In genomic region chr2:102107741-102108070, GRCh38 we compare ENCODE assay signal across 17 cellular contexts. TPM values are rescaled to one million over a fixed set of nuclear protein-coding genes. Genes with fewer than 3 reads are reported as not detected.
DNase-seq lines count a peak whose midpoint lies in the region; ATAC-seq and TF ChIP-seq lines count a peak whose summit lies in the region.
"Had no signal": no experiment of that assay in that cellular context is flagged by ENCODE, and none has a peak within 500 bp of the region (broad histone marks: within the 10 kb centered on the region; RNA-seq: fewer than 3 reads in every experiment).

No MANE protein-coding gene starts in this region.

- H3K36me3 ChIP-seq in mesenchymal stem cell (ENCODE audit: control insufficient read depth in 1 of 2, insufficient read depth in 2 of 2, low read depth in 1 of 2, low read length in 2 of 2), result peaks cover 0 to 22% of the 10 kb centered on the region in 2 experiments
- H3K36me3 ChIP-seq in naive thymus-derived CD4-positive, alpha-beta T cell (ENCODE audit: control insufficient read depth in 2 of 3, insufficient read depth in 3 of 3, low read length in 3 of 3), result no peaks in the 10 kb centered on the region

- TF ChIP-seq CTCF in Calu3 (IDR thresholded peaks at IDR 0.05; ENCODE audit: unreplicated experiment) (no peak), astrocyte of the spinal cord (IDR thresholded peaks at IDR 0.05; ENCODE audit: low read depth, low read length) (no peak), progenitor cell of endocrine pancreas (IDR thresholded peaks at IDR 0.05; ENCODE audit: unreplicated experiment) (no peak)

- H2BK12ac ChIP-seq in mesenchymal stem cell (ENCODE audit: low read length in 2 of 2), result no peak overlapping the region

- H2AFZ ChIP-seq in mesenchymal stem cell (ENCODE audit: low read depth, low read length), result no peak overlapping the region

- H3K79me1 ChIP-seq in mesenchymal stem cell (replicated peaks; ENCODE audit: low read length, poor library complexity, severe bottlenecking), result no peaks in the 10 kb centered on the region

- H2AK5ac ChIP-seq in mesenchymal stem cell (ENCODE audit: low read length, severe bottlenecking), result no peak overlapping the region

- H2BK5ac ChIP-seq in mesenchymal stem cell (ENCODE audit: low read depth, low read length, poor library complexity, severe bottlenecking), result no peak overlapping the region

- H3K4me1 Mint-ChIP-seq in Calu3 (ENCODE audit: low read depth, unreplicated experiment) (peaks cover 55% of the 10 kb centered on the region), progenitor cell of endocrine pancreas (ENCODE audit: low read depth) (peaks cover 20% of the 10 kb centered on the region)
- peaks cover 11 to 19% (median 16%) of the 10 kb centered on the region in 7 donors for H3K4me1 Mint-ChIP-seq in naive thymus-derived CD4-positive, alpha-beta T cell

- CTCF ChIA-PET in Calu3 (lab: Charles Lee), result interaction anchor here (0.9 kb wide), 1 partner anchor 33 kb away, joined by 3 read pairs; no protein-coding TSS in a partner anchor
- CTCF ChIA-PET in naive thymus-derived CD4-positive, alpha-beta T cell (lab: Charles Lee), result no interaction called here

- no peak overlapping the region for H3K18ac ChIP-seq in mesenchymal stem cell (ENCODE audit: low read depth in 1 of 2, low read length in 2 of 2)

- ATAC-seq in naive thymus-derived CD4-positive, alpha-beta T cell, result no peak
- ATAC-seq: PC-3, sciatic nerve had no signal

- no peak overlapping the region for H2BK15ac ChIP-seq in mesenchymal stem cell (ENCODE audit: low read depth, poor library complexity, severe bottlenecking)

- H3K4me3 ChIP-seq in astrocyte of the spinal cord (ENCODE audit: low read depth, low read length) (no peak overlapping the region), mesenchymal stem cell (ENCODE audit: insufficient read depth in 1 of 2, low read depth in 1 of 2, low read length in 2 of 2) (no peak overlapping the region)
- no peak overlapping the region for H3K4me3 ChIP-seq in naive thymus-derived CD4-positive, alpha-beta T cell (ENCODE audit: low read length)
- H3K4me3 ChIP-seq: coronary artery had no signal

- in situ Hi-C loops in astrocyte of the spinal cord (cut with HindIII; ENCODE audit: low sequenced_read_pairs), result no loop called here

- H3K23ac ChIP-seq in mesenchymal stem cell (ENCODE audit: low read length in 2 of 2), result no peak overlapping the region

- H3K4ac ChIP-seq in mesenchymal stem cell (ENCODE audit: low read depth in 1 of 2, low read length in 2 of 2), result no peak overlapping the region

- no peaks in the 10 kb centered on the region for H3K27me3 Mint-ChIP-seq in Calu3 (ENCODE audit: unreplicated experiment)
- H3K27me3 Mint-ChIP-seq in naive thymus-derived CD4-positive, alpha-beta T cell, result peaks cover 0 to 18% (median 0%) of the 10 kb centered on the region in 5 donors
- H3K27me3 Mint-ChIP-seq in progenitor cell of endocrine pancreas, result no peaks in the 10 kb centered on the region

- POLR2A ChIA-PET in naive thymus-derived CD4-positive, alpha-beta T cell (lab: Charles Lee), result interaction anchor here (0.6 kb wide), 1 partner anchor 104 kb away, joined by 5 read pairs; no protein-coding TSS in a partner anchor

- WGBS in mesenchymal stem cell, result 83% methylated on average over 3 of the region's 3 CpGs

- peaks cover 22% of the 10 kb centered on the region for H3K4me1 ChIP-seq in mesenchymal stem cell (ENCODE audit: control insufficient read depth, insufficient read depth, low read depth, low read length)
- H3K4me1 ChIP-seq in naive thymus-derived CD4-positive, alpha-beta T cell (ENCODE audit: control insufficient read depth in 2 of 2, insufficient read depth in 2 of 2, low read length in 2 of 2), result no peaks in the 10 kb centered on the region

- intact Hi-C loops in Calu3 (cut with micrococcal nuclease; ENCODE audit: unreplicated experiment), result loop anchor here (5.0 kb wide), 1 partner anchor 80 kb away; no protein-coding TSS in a partner anchor
- intact Hi-C loops in naive thymus-derived CD4-positive, alpha-beta T cell (cut with micrococcal nuclease), result no loop called here

- H3K36me3 Mint-ChIP-seq in Calu3 (ENCODE audit: insufficient read depth, unreplicated experiment) (no peaks in the 10 kb centered on the region), progenitor cell of endocrine pancreas (ENCODE audit: insufficient read depth) (no peaks in the 10 kb centered on the region)
- H3K36me3 Mint-ChIP-seq in naive thymus-derived CD4-positive, alpha-beta T cell, result no peaks in the 10 kb centered on the region
- H3K36me3 Mint-ChIP-seq: CD4-positive, alpha-beta memory T cell; naive B cell had no signal

- H3K9me3 ChIP-seq in mesenchymal stem cell (ENCODE audit: control insufficient read depth, low read length), result no peaks in the 10 kb centered on the region
- H3K9me3 ChIP-seq in naive thymus-derived CD4-positive, alpha-beta T cell (ENCODE audit: control insufficient read depth in 2 of 3, low read length in 3 of 3), result no peaks in the 10 kb centered on the region

- DNase-seq in Calu3, result no peak
- peak; percentile 57 for DNase-seq in HCEC 1CT
- DNase-seq in astrocyte of the spinal cord (ENCODE audit: low read depth, low spot score), result peak; percentile 71
- no peak for DNase-seq in mesenchymal stem cell
- DNase-seq in naive thymus-derived CD4-positive, alpha-beta T cell, result no peak
- DNase-seq in NCI-H526 (lab: John Stamatoyannopoulos, UW), result no peak
- DNase-seq in progenitor cell of endocrine pancreas (ENCODE audit: low spot score, unreplicated experiment), result no peak
- no peak for DNase-seq in activated CD4-positive, alpha-beta T cell treated with anti-CD3 and anti-CD28 coated beads, Interleukin-2, amount 50 U/mL, for 1 hour
- DNase-seq: activated CD4-positive, alpha-beta T cell treated with anti-CD3 and anti-CD28 coated beads, Interleukin-2, amount 50 U/mL, for 4 hours; activated naive CD4-positive, alpha-beta T cell treated with anti-CD3 and anti-CD28 coated beads, Interleukin-2, amount 50 U/mL, for 16 hours; CD4-positive, alpha-beta memory T cell; naive B cell; NCI-H345; PC-3; T-helper 1 cell had no signal

- H4K8ac ChIP-seq in mesenchymal stem cell (ENCODE audit: low read length), result no peak overlapping the region

- no TSS peak for BruUV-seq in Calu3 (replicated peaks; lab: Mats Ljungman, UMichigan)

- no peaks in the 10 kb centered on the region for H3K9me3 Mint-ChIP-seq in Calu3 (ENCODE audit: low read depth, unreplicated experiment)
- peaks cover 0 to 5% (median 0%) of the 10 kb centered on the region in 11 donors for H3K9me3 Mint-ChIP-seq in naive thymus-derived CD4-positive, alpha-beta T cell
- no peaks in the 10 kb centered on the region for H3K9me3 Mint-ChIP-seq in progenitor cell of endocrine pancreas (ENCODE audit: low read depth)

- H2BK120ac ChIP-seq in mesenchymal stem cell (ENCODE audit: low read depth, low read length), result no peak overlapping the region

- H3K4me3 Mint-ChIP-seq in Calu3 (ENCODE audit: low read depth, unreplicated experiment) (peak overlapping the region; percentile 7), progenitor cell of endocrine pancreas (ENCODE audit: low read depth) (no peak overlapping the region)
- no peak overlapping the region for H3K4me3 Mint-ChIP-seq in naive thymus-derived CD4-positive, alpha-beta T cell
- H3K4me3 Mint-ChIP-seq: CD4-positive, alpha-beta memory T cell; naive B cell had no signal

- H3K27ac Mint-ChIP-seq in Calu3 (ENCODE audit: unreplicated experiment), result no peak overlapping the region
- no peak overlapping the region for H3K27ac Mint-ChIP-seq in naive thymus-derived CD4-positive, alpha-beta T cell
- no peak overlapping the region for H3K27ac Mint-ChIP-seq in progenitor cell of endocrine pancreas
- H3K27ac Mint-ChIP-seq: naive B cell had no signal

- H3K27ac ChIP-seq in mesenchymal stem cell (ENCODE audit: low read length, poor library complexity, severe bottlenecking), result peak overlapping the region; percentile 64
- no peak overlapping the region for H3K27ac ChIP-seq in naive thymus-derived CD4-positive, alpha-beta T cell (ENCODE audit: low read depth, low read length)
- H3K27ac ChIP-seq: coronary artery had no signal

- no peak overlapping the region for H4K91ac ChIP-seq in mesenchymal stem cell (ENCODE audit: low read length)

- peak overlapping the region; percentile 39 for H3K9ac ChIP-seq in mesenchymal stem cell (ENCODE audit: low read length)

- H3K4me2 ChIP-seq in mesenchymal stem cell (ENCODE audit: low read length, poor library complexity, severe bottlenecking), result no peak overlapping the region

- H3K14ac ChIP-seq in mesenchymal stem cell (ENCODE audit: low read length in 2 of 2), result no peak overlapping the region

- H3K27me3 ChIP-seq in mesenchymal stem cell (ENCODE audit: control insufficient read depth in 1 of 2, insufficient read depth in 1 of 2, low read length in 2 of 2), result no peaks in the 10 kb centered on the region
- no peaks in the 10 kb centered on the region for H3K27me3 ChIP-seq in naive thymus-derived CD4-positive, alpha-beta T cell (ENCODE audit: control insufficient read depth in 2 of 2, insufficient read depth in 2 of 2, low read length in 2 of 2)

RNA-seq across cellular contexts. Expression of gene IL1R1, which starts 34.8 kb away (rescaled TPM):
- total RNA-seq in Calu3 (2022) (6.2 and 8.7 TPM in 2 replicates), progenitor cell of endocrine pancreas (1.1 and 1.3 TPM in 2 replicates)
- 378 TPM for polyA plus RNA-seq in mesenchymal stem cell (2013, experiment 1 of 2)
- polyA plus RNA-seq in mesenchymal stem cell (2013, experiment 2 of 2), result 388 TPM
- 1 to 10 TPM in 1 of 5 experiments, under 1 TPM in 4; 0.17 to 1.5 (median 0.54) TPM for total RNA-seq in naive thymus-derived CD4-positive, alpha-beta T cell
- not detected for polyA plus RNA-seq in naive thymus-derived CD4-positive, alpha-beta T cell

Comparison
In these comparisons a context has a peak if more than half of its experiments do, and no peak if none do; other contexts are left out.
1. DNase-seq: peak in HCEC 1CT (single experiment) and astrocyte of the spinal cord (single experiment); none in Calu3 (single experiment), mesenchymal stem cell (single experiment), naive thymus-derived CD4-positive, alpha-beta T cell (0 of 9), NCI-H526 (0 of 2), progenitor cell of endocrine pancreas (single experiment) and activated CD4-positive, alpha-beta T cell treated with anti-CD3 and anti-CD28 coated beads, Interleukin-2, amount 50 U/mL, for 1 hour (single experiment).